In the genomic region with DNA sequence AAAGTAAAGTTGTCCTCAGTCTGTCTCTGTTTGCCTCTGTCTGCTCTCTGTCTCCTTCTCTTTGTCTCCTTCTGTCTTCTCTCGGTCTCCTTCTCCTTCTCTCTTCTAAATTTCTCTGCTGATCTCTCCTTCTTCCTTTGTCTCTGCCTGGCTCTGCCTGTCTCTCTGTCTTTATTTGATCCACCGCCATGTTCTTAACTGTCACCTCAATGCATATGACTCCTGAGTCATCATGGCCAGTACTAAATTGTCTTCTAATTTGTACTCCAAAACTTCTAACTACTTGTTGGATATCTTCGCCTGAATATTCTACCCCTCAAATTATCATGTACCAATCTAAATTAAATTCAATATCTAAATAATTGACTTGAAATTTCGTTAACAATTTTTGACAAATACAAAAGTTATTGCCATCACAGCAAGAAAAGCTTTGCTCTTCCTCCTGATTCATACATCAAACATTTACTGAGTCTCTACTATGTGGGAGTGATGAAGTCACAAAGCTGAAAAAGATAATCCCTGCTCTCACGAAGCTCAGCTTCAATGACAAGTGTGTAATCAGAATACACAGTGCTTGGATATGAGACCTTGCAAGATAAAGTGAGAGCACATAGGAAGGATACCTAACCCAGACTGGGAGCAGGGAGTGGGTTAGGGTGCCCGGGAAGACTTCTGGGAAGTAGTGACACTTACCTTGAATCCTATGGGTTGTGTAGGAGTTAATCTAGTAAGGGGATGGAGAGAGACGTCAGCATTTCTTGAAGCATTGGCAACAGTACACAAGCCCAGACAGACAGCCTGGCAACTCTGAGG, we compare ENCODE assay signal across 12 cellular contexts.
DNase-seq lines count a peak whose midpoint lies in the region; ATAC-seq and TF ChIP-seq lines count a peak whose summit lies in the region.
"Had no signal": no experiment of that assay in that cellular context is flagged by ENCODE, and none has a peak within 500 bp of the region (broad histone marks: within the 10 kb centered on the region; RNA-seq: fewer than 3 reads in every experiment).

No MANE protein-coding gene starts in this region.

- no peak overlapping the region for H3K4me3 ChIP-seq in epithelial cell of esophagus (ENCODE audit: low read length)
- H3K4me3 ChIP-seq: right atrium auricular region, testis had no signal

- TF ChIP-seq CTCF in epithelial cell of esophagus (IDR thresholded peaks at IDR 0.05; ENCODE audit: insufficient read depth, low read depth, low read length, missing control alignments), result no peak

- peak; percentile 91 for DNase-seq in EH (ENCODE audit: low read depth)
- DNase-seq in OCI-M1 (lab: John Stamatoyannopoulos, UW), result peak; percentile 26
- peak; percentile 83 for DNase-seq in epithelial cell of esophagus (ENCODE audit: low read depth)
- peak; percentile 59 for DNase-seq in renal cortical epithelial cell (ENCODE audit: low read depth)
- no peak for DNase-seq in NCI-H146 (lab: John Stamatoyannopoulos, UW)
- no peak for DNase-seq in COLO829 (ENCODE audit: low spot score)
- DNase-seq: activated CD8-positive, alpha-beta memory T cell treated with anti-CD3 and anti-CD28 coated beads, Interleukin-2, amount 50 U/mL, for 48 hours; DMS153; NCI-H2081 treated with DMSO at 0.1 percent for 48 hours; testis had no signal

- no peak for ATAC-seq in HG03025 (IDR thresholded peaks at IDR 0.05; ENCODE audit: low FRiP score, unreplicated experiment)

Comparison
In these comparisons a context has a peak if more than half of its experiments do, and no peak if none do; other contexts are left out.
1. DNase-seq: peak in EH (single experiment), OCI-M1 (single experiment), epithelial cell of esophagus (single experiment) and renal cortical epithelial cell (single experiment); none in NCI-H146 (single experiment) and COLO829 (single experiment).